ENCODE assay signal across 21 cellular contexts in the genomic region with DNA sequence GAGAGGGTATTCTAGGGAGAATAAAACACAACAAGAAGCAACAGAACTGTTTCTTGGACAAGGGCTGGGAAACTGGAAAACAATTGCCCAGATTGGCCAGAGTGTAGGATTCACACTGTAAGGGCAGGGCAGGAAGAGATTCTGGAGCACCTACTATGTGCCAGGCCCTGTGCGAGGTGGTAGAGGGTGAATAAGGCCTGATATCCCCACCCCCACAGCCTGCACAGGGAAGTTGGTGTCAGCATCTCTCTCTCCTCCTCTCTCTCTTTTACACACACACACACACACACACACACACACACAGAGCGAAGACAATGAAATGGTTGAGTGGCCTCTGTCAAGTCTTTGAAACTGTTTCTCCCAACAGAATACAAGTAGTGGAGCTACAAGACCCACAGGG. TPM values are rescaled to one million over a fixed set of nuclear protein-coding genes. Genes with fewer than 3 reads are reported as not detected.
"Had no signal": no experiment of that assay in that cellular context is flagged by ENCODE, and none has a peak within 500 bp of the region (broad histone marks: within the 10 kb centered on the region; RNA-seq: fewer than 3 reads in every experiment).

No MANE protein-coding gene starts in this region.

- ATAC-seq: gastroesophageal sphincter; left cardiac atrium; left ventricle myocardium superior; right cardiac atrium; stimulated activated effector memory CD8-positive, alpha-beta T cell treated with anti-CD3 and anti-CD28 coated beads, Interleukin-12 subunit alpha, Interleukin-12 subunit beta, amount 100 ng/mL, for 72 hours; stimulated activated naive CD8-positive, alpha-beta T cell treated with anti-CD3 and anti-CD28 coated beads, Interleukin-15, Interleukin-2, amounts not matched to agents 100 U/mL and 50 U/mL, for 24 hours had no signal

- H3K4me3 Mint-ChIP-seq: immature natural killer cell; naive B cell; nephron; stimulated activated effector memory CD8-positive, alpha-beta T cell treated with anti-CD3 and anti-CD28 coated beads, Interleukin-12 subunit alpha, Interleukin-12 subunit beta, amount 100 ng/mL, for 72 hours had no signal

- H3K9me3 Mint-ChIP-seq: immature natural killer cell; stimulated activated effector memory CD8-positive, alpha-beta T cell treated with anti-CD3 and anti-CD28 coated beads, Interleukin-12 subunit alpha, Interleukin-12 subunit beta, amount 100 ng/mL, for 72 hours had no signal

- H3K36me3 Mint-ChIP-seq: immature natural killer cell; naive B cell; stimulated activated effector memory CD8-positive, alpha-beta T cell treated with anti-CD3 and anti-CD28 coated beads, Interleukin-12 subunit alpha, Interleukin-12 subunit beta, amount 100 ng/mL, for 72 hours had no signal

- H3K36me3 ChIP-seq: colonic mucosa, esophagus squamous epithelium, gastroesophageal sphincter, ovary, tibial artery, upper lobe of left lung had no signal

- H3K4me1 ChIP-seq: colonic mucosa, esophagus squamous epithelium, gastroesophageal sphincter had no signal

- H3K4me3 ChIP-seq: colonic mucosa, esophagus squamous epithelium, gastroesophageal sphincter, lung, ovary, tibial artery, upper lobe of left lung had no signal

- H3K4me1 Mint-ChIP-seq: immature natural killer cell; naive B cell; stimulated activated effector memory CD8-positive, alpha-beta T cell treated with anti-CD3 and anti-CD28 coated beads, Interleukin-12 subunit alpha, Interleukin-12 subunit beta, amount 100 ng/mL, for 72 hours had no signal

- H3K27me3 ChIP-seq: colonic mucosa, esophagus squamous epithelium, gastroesophageal sphincter, ovary, tibial artery, upper lobe of left lung had no signal

- H3K9me3 ChIP-seq: colonic mucosa, ovary had no signal

- H3K27ac Mint-ChIP-seq: immature natural killer cell; naive B cell; nephron; stimulated activated effector memory CD8-positive, alpha-beta T cell treated with anti-CD3 and anti-CD28 coated beads, Interleukin-12 subunit alpha, Interleukin-12 subunit beta, amount 100 ng/mL, for 72 hours had no signal

- H3K27ac ChIP-seq: colonic mucosa, esophagus squamous epithelium, gastroesophageal sphincter, ovary, tibial artery, upper lobe of left lung had no signal

- DNase-seq: colonic mucosa; effector CD8-positive, alpha-beta T cell; esophagus squamous epithelium; foreskin fibroblast; glutamatergic neuron; immature natural killer cell; left cardiac atrium; left ventricle myocardium superior; mesendoderm; naive B cell; ovary; right cardiac atrium; small intestine; stimulated activated CD4-positive, alpha-beta T cell treated with anti-CD3 and anti-CD28 coated beads, Interleukin-2, amount 100 ng/mL, for 48 hours; stimulated activated naive CD8-positive, alpha-beta T cell treated with anti-CD3 and anti-CD28 coated beads, Interleukin-15, Interleukin-2, amounts not matched to agents 100 U/mL and 50 U/mL, for 24 hours; tibial artery had no signal

RNA-seq across cellular contexts. Expression of gene SLCO2A1, which starts 47.1 kb away (rescaled TPM):
- polyA plus RNA-seq: immature natural killer cell had no signal
